Comparison of ENCODE assay signal across 8 cellular contexts in the genomic region with DNA sequence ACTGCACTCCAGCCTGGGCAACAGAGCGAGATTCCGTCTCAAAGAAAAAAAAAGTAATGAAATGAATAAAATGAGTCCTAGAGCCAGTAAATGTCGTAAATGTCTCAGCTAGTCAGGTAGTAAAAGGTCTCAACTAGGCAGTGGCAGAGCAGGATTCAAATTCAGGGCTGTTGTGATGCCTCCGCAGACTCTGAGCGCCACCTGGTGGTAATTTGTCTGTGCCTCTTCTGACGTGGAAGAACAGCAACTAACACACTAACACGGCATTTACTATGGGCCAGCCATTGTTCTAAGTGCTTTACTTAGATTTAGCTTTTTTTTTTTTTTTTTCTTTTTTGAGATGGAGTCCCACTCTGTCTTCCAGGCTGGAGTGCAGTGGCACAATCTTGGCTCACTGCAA. TPM values are rescaled to one million over a fixed set of nuclear protein-coding genes. Genes with fewer than 3 reads are reported as not detected.
A peak's percentile ranks its signal among the peaks of the same experiment; 100 is the strongest.
DNase-seq lines count a peak whose midpoint lies in the region; ATAC-seq and TF ChIP-seq lines count a peak whose summit lies in the region.

No MANE protein-coding gene starts in this region.

- peaks cover 30% of the 10 kb centered on the region for H3K27me3 ChIP-seq in left ventricle myocardium inferior (ENCODE audit: low read depth)

- H3K4me1 ChIP-seq in left ventricle myocardium inferior = no peaks in the 10 kb centered on the region

- no peaks in the 10 kb centered on the region for H3K9me3 ChIP-seq in left ventricle myocardium inferior (replicated peaks)

- H3K27ac ChIP-seq in left ventricle myocardium inferior (replicated peaks) = no peak overlapping the region

- no peak overlapping the region for H3K4me3 ChIP-seq in left ventricle myocardium inferior
- H3K4me3 ChIP-seq in retinal pigment epithelial cell (ENCODE audit: low read length) = no peak overlapping the region

- H3K27ac Mint-ChIP-seq in activated naive CD8-positive, alpha-beta T cell treated with anti-CD3 and anti-CD28 coated beads, Interleukin-2, amount 50 U/mL, for 24 hours = no peak overlapping the region

- no peaks in the 10 kb centered on the region for H3K36me3 ChIP-seq in left ventricle myocardium inferior

- no peak overlapping the region for H3K4me3 Mint-ChIP-seq in activated naive CD8-positive, alpha-beta T cell treated with anti-CD3 and anti-CD28 coated beads, Interleukin-2, amount 50 U/mL, for 24 hours

- peak; percentile 76 for DNase-seq in ELR (ENCODE audit: low read depth)
- peak; percentile 83 for DNase-seq in MV-4-11 (lab: John Stamatoyannopoulos, UW)
- peak; percentile 87 for DNase-seq in SW480 (ENCODE audit: low spot score)
- DNase-seq in activated naive CD8-positive, alpha-beta T cell treated with anti-CD3 and anti-CD28 coated beads, Interleukin-2, amount 50 U/mL, for 24 hours = peak; percentile 87
- peak; percentile 74 for DNase-seq in left ventricle myocardium inferior
- peak; percentile 45 for DNase-seq in retinal pigment epithelial cell (ENCODE audit: low read depth)
- DNase-seq in GOT3 (lab: John Stamatoyannopoulos, UW) = no peak

- no peaks in the 10 kb centered on the region for H3K9me3 Mint-ChIP-seq in activated naive CD8-positive, alpha-beta T cell treated with anti-CD3 and anti-CD28 coated beads, Interleukin-2, amount 50 U/mL, for 24 hours

- H3K27me3 Mint-ChIP-seq in activated naive CD8-positive, alpha-beta T cell treated with anti-CD3 and anti-CD28 coated beads, Interleukin-2, amount 50 U/mL, for 24 hours = peaks cover 2% of the 10 kb centered on the region

- peak; percentile 87 for ATAC-seq in activated naive CD8-positive, alpha-beta T cell treated with anti-CD3 and anti-CD28 coated beads, Interleukin-2, amount 50 U/mL, for 24 hours
- ATAC-seq in GM19324 (IDR thresholded peaks at IDR 0.05; ENCODE audit: low FRiP score, unreplicated experiment) = no peak

- intact Hi-C loops in left ventricle myocardium inferior (cut with micrococcal nuclease) = loop anchor here (5.0 kb wide), 1 partner anchor 172 kb away; no protein-coding TSS in a partner anchor

- H3K4me1 Mint-ChIP-seq in activated naive CD8-positive, alpha-beta T cell treated with anti-CD3 and anti-CD28 coated beads, Interleukin-2, amount 50 U/mL, for 24 hours = no peaks in the 10 kb centered on the region

- TF ChIP-seq CTCF in left ventricle myocardium inferior (IDR thresholded peaks at IDR 0.05; ENCODE audit: borderline replicate concordance) = peak; percentile 86
- TF ChIP-seq CTCF in retinal pigment epithelial cell (conservative IDR thresholded peaks at IDR 0.05; ENCODE audit: low read depth, low read length) = peak; percentile 87

- no peaks in the 10 kb centered on the region for H3K36me3 Mint-ChIP-seq in activated naive CD8-positive, alpha-beta T cell treated with anti-CD3 and anti-CD28 coated beads, Interleukin-2, amount 50 U/mL, for 24 hours (ENCODE audit: low read depth)

RNA-seq across cellular contexts. Expression of gene CYP2F1, which starts 30.2 kb away (rescaled TPM):
- not detected for total RNA-seq in left ventricle myocardium inferior

RNA-seq across cellular contexts. Expression of gene CYP2S1, which starts 48.6 kb away (rescaled TPM):
- total RNA-seq in left ventricle myocardium inferior = 0.44 TPM

RNA-seq across cellular contexts. Expression of gene CYP2A13, which starts 56.2 kb away (rescaled TPM):
- not detected for total RNA-seq in left ventricle myocardium inferior
